In the genomic region with DNA sequence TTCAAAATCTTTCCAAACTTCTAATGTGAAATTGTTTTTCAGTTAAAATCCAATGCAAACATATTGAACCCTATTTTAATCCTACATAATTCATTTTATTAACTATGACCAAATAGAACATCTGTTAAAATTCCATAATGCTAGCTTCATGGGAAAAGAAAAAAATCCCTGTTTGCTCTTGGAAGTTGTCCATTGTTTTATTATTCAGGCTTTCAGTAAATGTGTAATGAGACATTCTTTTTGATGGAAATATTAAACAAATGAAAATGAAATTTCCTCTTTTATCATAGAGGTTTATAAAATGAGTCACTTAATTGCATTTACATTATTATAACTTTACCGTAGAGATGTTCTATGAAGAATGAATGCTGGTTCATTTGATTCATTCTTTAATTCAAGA, we compare ENCODE assay signal across 23 cellular contexts.
"Had no signal": no experiment of that assay in that cellular context is flagged by ENCODE, and none has a peak within 500 bp of the region (broad histone marks: within the 10 kb centered on the region; RNA-seq: fewer than 3 reads in every experiment).

No MANE protein-coding gene starts in this region.

- H3K4me3 ChIP-seq: hepatocyte, psoas muscle, spleen, testis, tibial nerve, upper lobe of right lung, vagina had no signal

- DNase-seq: effector CD4-positive, alpha-beta T cell; endodermal cell; foreskin melanocyte; head of caudate nucleus; mammary epithelial cell; naive thymus-derived CD4-positive, alpha-beta T cell; nephron progenitor cell; psoas muscle; retina; spleen; stimulated activated CD4-positive, alpha-beta T cell treated with anti-CD3 and anti-CD28 coated beads, Interleukin-15, amount 100 ng/mL, for 24 hours; stimulated activated CD4-positive, alpha-beta T cell treated with anti-CD3 and anti-CD28 coated beads, Interleukin-1b, Interleukin-23, amount 100 ng/mL, for 48 hours; stimulated activated CD4-positive, alpha-beta T cell treated with anti-CD3 and anti-CD28 coated beads, Interleukin-4, amount 100 ng/mL, for 4 hours; stimulated activated naive B cell treated with anti-CD40 and anti-IgM and Interleukin-4, amounts not matched to agents 10 μg/mL and 1 μg/mL and 100 μg/mL, for 72 hours; stimulated activated naive CD8-positive, alpha-beta T cell treated with anti-CD3 and anti-CD28 coated beads, Interleukin-15, amount 100 ng/mL, for 72 hours; testis; upper lobe of right lung had no signal

- H3K4me3 Mint-ChIP-seq: endodermal cell; naive thymus-derived CD4-positive, alpha-beta T cell; nephron progenitor cell; stimulated activated naive B cell treated with anti-CD40 and anti-IgM and Interleukin-4, amounts not matched to agents 10 μg/mL and 1 μg/mL and 100 μg/mL, for 72 hours; stimulated activated naive CD8-positive, alpha-beta T cell treated with anti-CD3 and anti-CD28 coated beads, Interleukin-15, amount 100 ng/mL, for 72 hours had no signal

- H3K27ac Mint-ChIP-seq: endodermal cell; nephron progenitor cell; stimulated activated naive B cell treated with anti-CD40 and anti-IgM and Interleukin-4, amounts not matched to agents 10 μg/mL and 1 μg/mL and 100 μg/mL, for 72 hours; stimulated activated naive CD8-positive, alpha-beta T cell treated with anti-CD3 and anti-CD28 coated beads, Interleukin-15, amount 100 ng/mL, for 72 hours had no signal

- H2AFZ ChIP-seq: hepatocyte had no signal

- H3K27me3 Mint-ChIP-seq: naive thymus-derived CD4-positive, alpha-beta T cell; stimulated activated naive B cell treated with anti-CD40 and anti-IgM and Interleukin-4, amounts not matched to agents 10 μg/mL and 1 μg/mL and 100 μg/mL, for 72 hours; stimulated activated naive CD8-positive, alpha-beta T cell treated with anti-CD3 and anti-CD28 coated beads, Interleukin-15, amount 100 ng/mL, for 72 hours had no signal

- H3K79me2 ChIP-seq: hepatocyte had no signal

- H3K4me1 Mint-ChIP-seq: stimulated activated naive CD8-positive, alpha-beta T cell treated with anti-CD3 and anti-CD28 coated beads, Interleukin-15, amount 100 ng/mL, for 72 hours had no signal

- H3K9me3 Mint-ChIP-seq: endodermal cell; naive thymus-derived CD4-positive, alpha-beta T cell; stimulated activated naive CD8-positive, alpha-beta T cell treated with anti-CD3 and anti-CD28 coated beads, Interleukin-15, amount 100 ng/mL, for 72 hours had no signal

- H3K4me1 ChIP-seq: testis, vagina had no signal

- H3K4me2 ChIP-seq: hepatocyte had no signal

- ATAC-seq: esophagus mucosa; left lobe of liver; naive thymus-derived CD4-positive, alpha-beta T cell; psoas muscle; sciatic nerve; stimulated activated naive B cell treated with anti-CD40 and anti-IgM and Interleukin-4, amounts not matched to agents 10 μg/mL and 1 μg/mL and 100 μg/mL, for 72 hours; stimulated activated naive CD8-positive, alpha-beta T cell treated with anti-CD3 and anti-CD28 coated beads, Interleukin-15, amount 100 ng/mL, for 72 hours; upper lobe of right lung had no signal

- H3K27ac ChIP-seq: hepatocyte, psoas muscle, spleen, testis, tibial nerve, upper lobe of right lung, vagina had no signal

- H3K27me3 ChIP-seq: hepatocyte, spleen, testis, tibial nerve, upper lobe of right lung, vagina had no signal

- H3K36me3 ChIP-seq: upper lobe of right lung, vagina had no signal

- H3K9me3 ChIP-seq: psoas muscle, spleen, testis, tibial nerve, upper lobe of right lung, vagina had no signal
